In the genomic region with DNA sequence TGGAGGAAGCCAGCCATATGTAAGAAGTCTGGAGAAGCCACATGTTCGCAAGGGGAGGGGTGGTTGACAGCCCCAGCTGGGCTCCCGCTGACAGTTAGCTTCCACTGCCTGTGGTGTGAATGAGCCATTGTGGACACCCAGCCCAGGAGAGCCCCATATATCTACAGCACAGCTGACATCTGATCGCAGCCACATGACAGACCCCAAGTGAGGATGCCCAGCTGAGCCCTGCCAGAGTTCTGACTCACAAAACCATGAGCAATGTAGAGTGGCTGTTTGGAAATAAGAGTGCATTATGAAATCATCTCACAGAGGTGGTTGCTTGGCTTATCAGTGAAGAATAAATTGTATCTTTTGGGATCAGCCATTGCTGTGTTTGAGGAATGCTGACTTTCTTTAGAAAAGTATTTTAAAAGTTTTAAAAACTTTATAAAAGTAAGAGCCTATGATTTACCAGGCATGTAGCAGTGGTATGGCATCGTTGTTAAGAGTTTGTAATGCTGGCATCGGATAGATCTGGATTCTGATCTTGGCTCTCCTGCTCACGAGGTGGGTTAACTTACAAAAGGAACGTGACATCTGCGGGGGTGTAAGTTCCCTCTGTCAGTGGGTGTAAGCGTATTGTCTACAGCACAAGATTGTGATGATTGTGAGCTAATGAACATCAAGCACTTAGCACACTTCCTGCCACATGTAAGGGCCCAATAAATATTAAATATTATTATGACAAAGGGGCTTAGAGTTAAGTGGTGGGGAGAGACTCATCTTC, we compare ENCODE assay signal across 12 cellular contexts. TPM values are rescaled to one million over a fixed set of nuclear protein-coding genes. Genes with fewer than 3 reads are reported as not detected.
A peak's percentile ranks its signal among the peaks of the same experiment; 100 is the strongest.
DNase-seq lines count a peak whose midpoint lies in the region; ATAC-seq and TF ChIP-seq lines count a peak whose summit lies in the region.
"Had no signal": no experiment of that assay in that cellular context is flagged by ENCODE, and none has a peak within 500 bp of the region (broad histone marks: within the 10 kb centered on the region; RNA-seq: fewer than 3 reads in every experiment).

No MANE protein-coding gene starts in this region.

- no peak overlapping the region for H3K4me3 ChIP-seq in fibroblast of pulmonary artery (replicated peaks; ENCODE audit: low read depth, low read length)

- no peak for TF ChIP-seq CTCF in fibroblast of pulmonary artery (IDR thresholded peaks at IDR 0.05; ENCODE audit: low read length, missing control alignments)

- peak; percentile 69 for DNase-seq in GM04504 (ENCODE audit: low read depth)
- DNase-seq in RKO (ENCODE audit: low spot score) = peak; percentile 56
- peak; percentile 52 for DNase-seq in fibroblast of pulmonary artery (ENCODE audit: low read depth)
- peak; percentile 29 for DNase-seq in renal cortical epithelial cell (ENCODE audit: low read depth)
- DNase-seq in HuH-7 (ENCODE audit: low spot score) = no peak
- DNase-seq: cerebellar nuclear complex; naive B cell; NCI-H226; stimulated activated CD4-positive, alpha-beta T cell treated with anti-CD3 and anti-CD28 coated beads, Interleukin-2, amount 100 ng/mL, for 24 hours had no signal

- ATAC-seq in HG03565 (IDR thresholded peaks at IDR 0.05; ENCODE audit: unreplicated experiment) (no peak), GM21619 (IDR thresholded peaks at IDR 0.05; ENCODE audit: unreplicated experiment) (no peak)
- ATAC-seq: HepG2 had no signal

RNA-seq across cellular contexts. Expression of gene CFAP61, which starts 24.1 kb away (rescaled TPM):
- total RNA-seq in renal cortical epithelial cell = 2.0 TPM in 1 of 2 replicates, not detected in the other

RNA-seq across cellular contexts. Expression of gene CRNKL1, which starts 24.2 kb away (rescaled TPM):
- 21.9 and 34.5 TPM in 2 replicates for total RNA-seq in renal cortical epithelial cell

RNA-seq across cellular contexts. Expression of gene NAA20, which starts 59.3 kb away (rescaled TPM):
- 49.1 and 57.0 TPM in 2 replicates for total RNA-seq in renal cortical epithelial cell
